In the genomic region with DNA sequence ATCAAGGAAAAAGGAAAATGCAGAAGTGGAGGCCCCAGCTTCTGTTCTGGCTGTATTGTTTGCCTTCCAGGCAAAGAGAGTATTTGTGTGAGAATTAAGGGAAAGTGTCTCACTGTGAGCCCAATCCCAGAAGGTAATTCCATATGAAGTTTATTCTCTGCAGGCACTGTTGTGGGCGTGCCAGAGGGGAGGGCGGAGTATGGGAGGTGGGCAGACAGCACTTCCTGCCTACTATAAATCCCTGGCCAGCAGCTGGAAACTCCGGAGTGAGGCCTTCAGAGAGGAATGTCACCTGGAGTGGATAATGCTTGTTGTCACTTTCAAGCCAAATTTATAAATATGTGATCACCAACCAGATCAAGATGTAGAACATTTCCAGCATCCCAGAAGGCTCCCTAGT, we compare ENCODE assay signal across 17 cellular contexts.
DNase-seq lines count a peak whose midpoint lies in the region; ATAC-seq, FAIRE-seq and TF ChIP-seq lines count a peak whose summit lies in the region.
"Had no signal": no experiment of that assay in that cellular context is flagged by ENCODE, and none has a peak within 500 bp of the region (broad histone marks: within the 10 kb centered on the region; RNA-seq: fewer than 3 reads in every experiment).

No MANE protein-coding gene starts in this region.

- H3K9ac ChIP-seq in SK-N-SH (no peak overlapping the region), PC-3 (ENCODE audit: low read length) (no peak overlapping the region)

- POLR2A ChIA-PET in SK-N-SH (lab: Yijun Ruan, JAX) (no interaction called here), PC-3 (lab: Charles Lee; ENCODE audit: unreplicated experiment) (no interaction called here)

- TF ChIP-seq CTCF in SK-N-SH (IDR thresholded peaks at IDR 0.05): no peak
- no peak for TF ChIP-seq CTCF in PC-3 (conservative IDR thresholded peaks at IDR 0.05; ENCODE audit: low read depth, low read length)

- H3K27me3 ChIP-seq in SK-N-SH (ENCODE audit: insufficient read depth) (no peaks in the 10 kb centered on the region), PC-3 (ENCODE audit: low read length) (no peaks in the 10 kb centered on the region)
- H3K27me3 ChIP-seq: gastrocnemius medialis, thyroid gland had no signal

- WGBS in SK-N-SH (ENCODE audit: low lambda C conversion rate): 69% methylated on average over 3 of the region's 3 CpGs

- no peak for DNase-seq in SK-N-SH
- DNase-seq in PC-3: peak; percentile 23
- DNase-seq in iPS-NIHi11 (ENCODE audit: low spot score): peak; percentile 69
- peak; percentile 32 for DNase-seq in urothelium cell line (ENCODE audit: low spot score)
- DNase-seq in cardiac septum (ENCODE audit: low spot score): no peak
- no peak for DNase-seq in DMS79 treated with DMSO at 0.1 percent for 48 hours (lab: John Stamatoyannopoulos, UW)
- no peak for DNase-seq in NCI-H128 (lab: John Stamatoyannopoulos, UW; ENCODE audit: unreplicated experiment)
- DNase-seq: ACHN; Caco-2; caudate nucleus; gastrocnemius medialis; NCI-H1092; stimulated activated CD4-positive, alpha-beta T cell treated with anti-CD3 and anti-CD28 coated beads, Interleukin-4, amount 100 ng/mL, for 1 hour; stimulated activated CD8-positive, alpha-beta memory T cell treated with anti-CD3 and anti-CD28 coated beads, Interleukin-4, amount 100 ng/mL, for 48 hours; thyroid gland had no signal

- no peaks in the 10 kb centered on the region for H3K9me3 ChIP-seq in SK-N-SH
- no peaks in the 10 kb centered on the region for H3K9me3 ChIP-seq in PC-3 (ENCODE audit: low read length)
- H3K9me3 ChIP-seq: Caco-2, gastrocnemius medialis, thyroid gland had no signal

- intact Hi-C loops in PC-3 (cut with micrococcal nuclease): no loop called here
- intact Hi-C loops in cardiac septum (cut with DNase I): no loop called here

- H4K20me1 ChIP-seq in SK-N-SH (ENCODE audit: insufficient read depth) (no peaks in the 10 kb centered on the region), PC-3 (ENCODE audit: low read length) (no peaks in the 10 kb centered on the region)

- H3K27ac ChIP-seq in SK-N-SH (ENCODE audit: low read depth in 2 of 2, low read length in 1 of 2): peak overlapping the region in 1 of 2 experiments; percentile 31; a peak in 1 of 4 replicates
- H3K27ac ChIP-seq in PC-3 (ENCODE audit: low read length): no peak overlapping the region
- H3K27ac ChIP-seq: gastrocnemius medialis, thyroid gland had no signal

- TF ChIP-seq RAD21 in SK-N-SH (IDR thresholded peaks at IDR 0.05; ENCODE audit: low read length): no peak

- H2AFZ ChIP-seq in SK-N-SH (ENCODE audit: low read depth): no peak overlapping the region
- no peak overlapping the region for H2AFZ ChIP-seq in PC-3 (ENCODE audit: low read length)

- no peak for FAIRE-seq in urothelium cell line (lab: Jason Lieb, UNC)
- FAIRE-seq: endothelial cell of umbilical vein had no signal

- H3K4me2 ChIP-seq in SK-N-SH (peak overlapping the region; percentile 18; the same call in 1 of the 2 replicates), PC-3 (ENCODE audit: low read length) (no peak overlapping the region)

- H3F3A ChIP-seq in SK-N-SH (replicated peaks; ENCODE audit: insufficient read depth) (peaks cover 44% of the 10 kb centered on the region), PC-3 (ENCODE audit: low read length, unreplicated experiment) (no peaks in the 10 kb centered on the region)

- peaks cover 33 to 62% of the 10 kb centered on the region in 2 experiments for H3K4me1 ChIP-seq in SK-N-SH (ENCODE audit: control insufficient read depth in 1 of 2, insufficient read depth in 2 of 2, low read depth in 1 of 2, low read length in 1 of 2)
- peaks cover 64% of the 10 kb centered on the region for H3K4me1 ChIP-seq in PC-3 (ENCODE audit: insufficient read depth, low read length)

- H3K9me2 ChIP-seq in SK-N-SH: no peaks in the 10 kb centered on the region
- H3K9me2 ChIP-seq in PC-3 (replicated peaks; ENCODE audit: low read length): no peaks in the 10 kb centered on the region

- ATAC-seq in SK-N-SH treated with all-trans-retinoic acid at 6 μM for 48 hours (no peak), PC-3 (no peak)
- ATAC-seq: gastrocnemius medialis had no signal

- H3K36me3 ChIP-seq in SK-N-SH (replicated peaks in 1 of 2; ENCODE audit: control insufficient read depth in 1 of 2, insufficient read depth in 2 of 2, low read length in 1 of 2): no peaks in the 10 kb centered on the region
- no peaks in the 10 kb centered on the region for H3K36me3 ChIP-seq in PC-3 (ENCODE audit: low read depth, low read length)
- H3K36me3 ChIP-seq: gastrocnemius medialis, thyroid gland had no signal

- CTCF ChIA-PET in SK-N-SH (lab: Yijun Ruan, JAX) (interaction anchor here (1.3 kb wide), 1 partner anchor 845 kb away, joined by 3 read pairs; no protein-coding TSS in a partner anchor), PC-3 (lab: Charles Lee) (no interaction called here)

- no peaks in the 10 kb centered on the region for H3K79me2 ChIP-seq in SK-N-SH (ENCODE audit: insufficient read depth)
- no peaks in the 10 kb centered on the region for H3K79me2 ChIP-seq in PC-3 (ENCODE audit: low read length)

- H3K4me3 ChIP-seq in SK-N-SH (ENCODE audit: low read depth in 2 of 2, low read length in 1 of 2) (no peak overlapping the region), PC-3 (ENCODE audit: low read length) (no peak overlapping the region)
- H3K4me3 ChIP-seq: gastrocnemius medialis, thyroid gland had no signal

- no peak for TF ChIP-seq EP300 in SK-N-SH (IDR thresholded peaks at IDR 0.05; ENCODE audit: borderline replicate concordance in 1 of 2, low read depth in 1 of 2, low read length in 1 of 2)

- BruUV-seq in PC-3 (replicated peaks; lab: Mats Ljungman, UMichigan): no TSS peak

TF ChIP-seq in SK-N-SH, 30 proteins besides CTCF, POLR2A, EP300 and RAD21:
- TF ChIP-seq TCF12 (IDR thresholded peaks at IDR 0.05) (0 out of 2 replicates have a peak, but pooled peaks have one; percentile 6), GATA2 (CRISPR knock-in tag; IDR thresholded peaks at IDR 0.05) (no peak)

TF ChIP-seq in SK-N-SH treated with all-trans-retinoic acid at 6 μM for 48 hours, 23 proteins besides CTCF, POLR2A, EP300 and RAD21:
- TF ChIP-seq, protein P1, sequence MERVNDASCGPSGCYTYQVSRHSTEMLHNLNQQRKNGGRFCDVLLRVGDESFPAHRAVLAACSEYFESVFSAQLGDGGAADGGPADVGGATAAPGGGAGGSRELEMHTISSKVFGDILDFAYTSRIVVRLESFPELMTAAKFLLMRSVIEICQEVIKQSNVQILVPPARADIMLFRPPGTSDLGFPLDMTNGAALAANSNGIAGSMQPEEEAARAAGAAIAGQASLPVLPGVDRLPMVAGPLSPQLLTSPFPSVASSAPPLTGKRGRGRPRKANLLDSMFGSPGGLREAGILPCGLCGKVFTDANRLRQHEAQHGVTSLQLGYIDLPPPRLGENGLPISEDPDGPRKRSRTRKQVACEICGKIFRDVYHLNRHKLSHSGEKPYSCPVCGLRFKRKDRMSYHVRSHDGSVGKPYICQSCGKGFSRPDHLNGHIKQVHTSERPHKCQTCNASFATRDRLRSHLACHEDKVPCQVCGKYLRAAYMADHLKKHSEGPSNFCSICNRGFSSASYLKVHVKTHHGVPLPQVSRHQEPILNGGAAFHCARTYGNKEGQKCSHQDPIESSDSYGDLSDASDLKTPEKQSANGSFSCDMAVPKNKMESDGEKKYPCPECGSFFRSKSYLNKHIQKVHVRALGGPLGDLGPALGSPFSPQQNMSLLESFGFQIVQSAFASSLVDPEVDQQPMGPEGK (CRISPR knock-in tag; IDR thresholded peaks at IDR 0.05; ENCODE audit: borderline replicate concordance): no peak
- TF ChIP-seq ZNF70 (CRISPR knock-in tag; IDR thresholded peaks at IDR 0.05) (no peak), PPARA (CRISPR knock-in tag; IDR thresholded peaks at IDR 0.05; ENCODE audit: borderline replicate concordance) (no peak), ZFP3 (CRISPR knock-in tag; IDR thresholded peaks at IDR 0.05) (no peak)
- TF ChIP-seq, protein P2, sequence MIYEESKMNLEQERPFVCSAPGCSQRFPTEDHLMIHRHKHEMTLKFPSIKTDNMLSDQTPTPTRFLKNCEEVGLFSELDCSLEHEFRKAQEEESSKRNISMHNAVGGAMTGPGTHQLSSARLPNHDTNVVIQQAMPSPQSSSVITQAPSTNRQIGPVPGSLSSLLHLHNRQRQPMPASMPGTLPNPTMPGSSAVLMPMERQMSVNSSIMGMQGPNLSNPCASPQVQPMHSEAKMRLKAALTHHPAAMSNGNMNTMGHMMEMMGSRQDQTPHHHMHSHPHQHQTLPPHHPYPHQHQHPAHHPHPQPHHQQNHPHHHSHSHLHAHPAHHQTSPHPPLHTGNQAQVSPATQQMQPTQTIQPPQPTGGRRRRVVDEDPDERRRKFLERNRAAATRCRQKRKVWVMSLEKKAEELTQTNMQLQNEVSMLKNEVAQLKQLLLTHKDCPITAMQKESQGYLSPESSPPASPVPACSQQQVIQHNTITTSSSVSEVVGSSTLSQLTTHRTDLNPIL (CRISPR knock-in tag; IDR thresholded peaks at IDR 0.05; ENCODE audit: low read depth): no peak

Comparison
In these comparisons a context has a peak if more than half of its experiments do, and no peak if none do; other contexts are left out.
1. DNase-seq: peak in PC-3 (single experiment), iPS-NIHi11 (single experiment) and urothelium cell line (single experiment); none in SK-N-SH (single experiment), cardiac septum (single experiment), DMS79 treated with DMSO at 0.1 percent for 48 hours (single experiment) and NCI-H128 (single experiment).